ENCODE assay signal across 18 cellular contexts in genomic region chr17:70976447-70976846, GRCh38.
"Had no signal": no experiment of that assay in that cellular context is flagged by ENCODE, and none has a peak within 500 bp of the region (broad histone marks: within the 10 kb centered on the region; RNA-seq: fewer than 3 reads in every experiment).

No MANE protein-coding gene starts in this region.

- ATAC-seq: esophagus mucosa; heart left ventricle; naive thymus-derived CD4-positive, alpha-beta T cell; psoas muscle; sciatic nerve; stimulated activated memory B cell treated with anti-CD40 and anti-IgM and Interleukin-4, amounts not matched to agents 10 μg/mL and 1 μg/mL and 100 μg/mL, for 72 hours had no signal

- DNase-seq: effector memory CD4-positive, alpha-beta T cell; heart left ventricle; hippocampal formation; kidney glomerular epithelial cell; mammary epithelial cell; naive thymus-derived CD4-positive, alpha-beta T cell; psoas muscle; retina; spleen; stimulated activated CD4-positive, alpha-beta T cell treated with anti-CD3 and anti-CD28 coated beads, Interleukin-15, amount 100 ng/mL, for 24 hours; stimulated activated CD4-positive, alpha-beta T cell treated with anti-CD3 and anti-CD28 coated beads, Interleukin-1b, Interleukin-23, amount 100 ng/mL, for 48 hours; stimulated activated CD4-positive, alpha-beta T cell treated with anti-CD3 and anti-CD28 coated beads, Interleukin-4, amount 100 ng/mL, for 24 hours; tibial artery; upper lobe of left lung; uterus had no signal
